ENCODE assay signal across 19 cellular contexts in genomic region chr9:130465383-130466096, GRCh38.
"Had no signal": no experiment of that assay in that cellular context is flagged by ENCODE, and none has a peak within 500 bp of the region (broad histone marks: within the 10 kb centered on the region; RNA-seq: fewer than 3 reads in every experiment).

No MANE protein-coding gene starts in this region.

- ATAC-seq: left cardiac atrium had no signal

- H3K4me3 ChIP-seq: colonic mucosa, lung, tibial nerve, uterus had no signal

- H3K4me1 ChIP-seq: colonic mucosa, tibial nerve, uterus had no signal

- H3K27ac ChIP-seq: colonic mucosa, neutrophil, tibial nerve, uterus had no signal

- H3K27me3 ChIP-seq: colonic mucosa, uterus had no signal

- H3K36me3 ChIP-seq: neutrophil, uterus had no signal

- DNase-seq: activated CD4-positive, alpha-beta T cell treated with anti-CD3 and anti-CD28 coated beads, Interleukin-2, amount 10 ng/mL, durations not matched to agents 7 days and 5 days; activated CD8-positive, alpha-beta memory T cell treated with anti-CD3 and anti-CD28 coated beads for 24 hours; activated gamma-delta T cell treated with Interleukin-2 at 50 U/mL for 16 hours; amniotic stem cell; central memory CD4-positive, alpha-beta T cell; colonic mucosa; foreskin fibroblast; head of caudate nucleus; left cardiac atrium; naive B cell; small intestine; stimulated activated CD4-positive, alpha-beta T cell treated with anti-CD3 and anti-CD28 coated beads, Interleukin-4, amount 100 ng/mL, for 4 hours; stimulated activated CD8-positive, alpha-beta memory T cell treated with anti-CD3 and anti-CD28 coated beads, Interleukin-4, amount 100 ng/mL, for 48 hours; stimulated activated naive CD4-positive, alpha-beta T cell treated with Interleukin-2 at 50 U/mL for 16 hours; substantia nigra; uterus had no signal

- H3K9me3 ChIP-seq: colonic mucosa, neutrophil, tibial nerve, uterus had no signal
